23 cellular contexts compared by ENCODE assay signal in the genomic region with DNA sequence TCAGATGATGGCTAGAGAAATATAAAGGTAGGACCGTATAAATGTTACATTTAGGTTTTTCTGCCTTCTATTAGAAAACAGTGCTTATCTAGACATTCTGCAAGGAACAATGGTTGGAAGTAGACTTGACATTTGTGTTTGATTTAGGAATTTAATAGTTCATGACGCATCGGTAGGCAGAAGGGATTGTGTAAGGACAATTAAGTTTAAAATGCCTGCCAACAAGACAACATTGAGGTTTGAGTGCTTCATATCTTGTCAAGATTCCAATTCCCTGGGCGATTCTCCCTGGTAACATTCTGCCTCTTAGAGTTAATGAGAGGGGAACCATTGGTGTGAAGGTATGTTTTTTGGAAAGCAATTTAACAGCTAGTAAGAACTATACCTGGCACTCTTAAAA.
DNase-seq lines count a peak whose midpoint lies in the region; ATAC-seq, FAIRE-seq and TF ChIP-seq lines count a peak whose summit lies in the region.
"Had no signal": no experiment of that assay in that cellular context is flagged by ENCODE, and none has a peak within 500 bp of the region (broad histone marks: within the 10 kb centered on the region; RNA-seq: fewer than 3 reads in every experiment).

No MANE protein-coding gene starts in this region.

- peak overlapping the region; percentile 4 for H3K27ac ChIP-seq in cardiac muscle cell
- H3K27ac ChIP-seq in right atrium auricular region: no peak overlapping the region
- no peak overlapping the region for H3K27ac ChIP-seq in astrocyte (ENCODE audit: low read depth, low read length)
- H3K27ac ChIP-seq: PC-9, SJSA1 had no signal

- no peak overlapping the region for H3K27ac Mint-ChIP-seq in astrocyte (ENCODE audit: unreplicated experiment)
- no peak overlapping the region for H3K27ac Mint-ChIP-seq in activated CD4-positive, alpha-beta memory T cell treated with anti-CD3 and anti-CD28 coated beads for 36 hours
- H3K27ac Mint-ChIP-seq: CD4-positive, CD25-positive, alpha-beta regulatory T cell had no signal

- H3K9me3 Mint-ChIP-seq in astrocyte (ENCODE audit: unreplicated experiment): peaks cover 2% of the 10 kb centered on the region
- H3K9me3 Mint-ChIP-seq in activated CD4-positive, alpha-beta memory T cell treated with anti-CD3 and anti-CD28 coated beads for 36 hours: no peaks in the 10 kb centered on the region

- H3K9me3 ChIP-seq in cardiac muscle cell (ENCODE audit: low read depth) (no peaks in the 10 kb centered on the region), right atrium auricular region (no peaks in the 10 kb centered on the region), astrocyte (ENCODE audit: insufficient read depth, low read depth, low read length) (no peaks in the 10 kb centered on the region)
- H3K9me3 ChIP-seq: Caco-2, SJSA1 had no signal

- TF ChIP-seq CTCF in cardiac muscle cell (IDR thresholded peaks at IDR 0.05; ENCODE audit: low read depth, low read length) (no peak), right atrium auricular region (IDR thresholded peaks at IDR 0.05) (no peak), astrocyte (IDR thresholded peaks at IDR 0.05; ENCODE audit: insufficient read depth, low read depth, low read length) (no peak)

- POLR2A ChIA-PET in activated CD4-positive, alpha-beta memory T cell treated with anti-CD3 and anti-CD28 coated beads for 36 hours (lab: Charles Lee): no interaction called here

- no peak overlapping the region for H3K4me2 ChIP-seq in astrocyte (ENCODE audit: low read length)
- H3K4me2 ChIP-seq: PC-9 had no signal

- H3K4me3 Mint-ChIP-seq in astrocyte (ENCODE audit: unreplicated experiment): no peak overlapping the region
- H3K4me3 Mint-ChIP-seq in activated CD4-positive, alpha-beta memory T cell treated with anti-CD3 and anti-CD28 coated beads for 36 hours: no peak overlapping the region

- no peaks in the 10 kb centered on the region for H3K4me1 Mint-ChIP-seq in astrocyte (ENCODE audit: low read depth, unreplicated experiment)
- H3K4me1 Mint-ChIP-seq in activated CD4-positive, alpha-beta memory T cell treated with anti-CD3 and anti-CD28 coated beads for 36 hours (ENCODE audit: low read depth): no peaks in the 10 kb centered on the region
- H3K4me1 Mint-ChIP-seq: CD4-positive, CD25-positive, alpha-beta regulatory T cell had no signal

- ATAC-seq in GM18909 (IDR thresholded peaks at IDR 0.05; ENCODE audit: poor library complexity, unreplicated experiment): no peak

- H3K4me3 ChIP-seq in cardiac muscle cell (no peak overlapping the region), right atrium auricular region (no peak overlapping the region), astrocyte (ENCODE audit: insufficient read depth, low read depth, low read length) (no peak overlapping the region)
- H3K4me3 ChIP-seq: PC-9, SJSA1 had no signal

- peaks cover 24% of the 10 kb centered on the region for H3K4me1 ChIP-seq in cardiac muscle cell (ENCODE audit: low read depth)
- no peaks in the 10 kb centered on the region for H3K4me1 ChIP-seq in right atrium auricular region
- no peaks in the 10 kb centered on the region for H3K4me1 ChIP-seq in astrocyte (ENCODE audit: insufficient read depth, low read length)
- H3K4me1 ChIP-seq: Caco-2, SJSA1 had no signal

- H4K20me1 ChIP-seq in astrocyte (ENCODE audit: insufficient read depth, low read length): no peaks in the 10 kb centered on the region

- DNase-seq in cardiac muscle cell (ENCODE audit: low read depth in 1 of 2, low spot score in 1 of 2) (peak in 1 of 2 donors; percentile 14), right atrium auricular region (ENCODE audit: low spot score) (no peak), H4 (ENCODE audit: low spot score) (peak; percentile 10), astrocyte (ENCODE audit: low read depth) (no peak), iPS-NIHi11 (ENCODE audit: low spot score) (no peak), occipital lobe (lab: John Stamatoyannopoulos, UW) (no peak)
- no peak for DNase-seq in activated CD4-positive, alpha-beta memory T cell treated with anti-CD3 and anti-CD28 coated beads for 36 hours
- DNase-seq: AML-193; Caco-2; CD4-positive, CD25-positive, alpha-beta regulatory T cell; DMS53; HCEC 1CT; NCI-H1436; NCI-H2029; NCI-H2171; NCI-H446 treated with DMSO at 0.1 percent for 48 hours; NCI-H748 treated with DMSO at 0.1 percent for 48 hours; PC-9 had no signal

- FAIRE-seq in astrocyte (lab: Jason Lieb, UNC): peak; percentile 70
- FAIRE-seq: A204.1, G401.6, GM12892 had no signal

- intact Hi-C loops in activated CD4-positive, alpha-beta memory T cell treated with anti-CD3 and anti-CD28 coated beads for 36 hours (cut with micrococcal nuclease): no loop called here

- CTCF ChIA-PET in activated CD4-positive, alpha-beta memory T cell treated with anti-CD3 and anti-CD28 coated beads for 36 hours (lab: Charles Lee): interaction anchor here (1.1 kb wide), 1 partner anchor 14 kb away, joined by 3 read pairs; no protein-coding TSS in a partner anchor

- no peaks in the 10 kb centered on the region for H3K79me2 ChIP-seq in astrocyte (ENCODE audit: insufficient read depth, low read length)

- H3K36me3 ChIP-seq in cardiac muscle cell: no peaks in the 10 kb centered on the region
- H3K36me3 ChIP-seq in right atrium auricular region: no peaks in the 10 kb centered on the region
- H3K36me3 ChIP-seq in astrocyte (ENCODE audit: insufficient read depth, low read length): no peaks in the 10 kb centered on the region
- H3K36me3 ChIP-seq: SJSA1 had no signal

- no peaks in the 10 kb centered on the region for H3K27me3 ChIP-seq in cardiac muscle cell
- H3K27me3 ChIP-seq in right atrium auricular region: no peaks in the 10 kb centered on the region
- no peaks in the 10 kb centered on the region for H3K27me3 ChIP-seq in astrocyte (ENCODE audit: insufficient read depth, low read length)
- H3K27me3 ChIP-seq: SJSA1 had no signal

- peaks cover 49% of the 10 kb centered on the region for H3K27me3 Mint-ChIP-seq in astrocyte (ENCODE audit: low read depth, unreplicated experiment)
- H3K27me3 Mint-ChIP-seq in activated CD4-positive, alpha-beta memory T cell treated with anti-CD3 and anti-CD28 coated beads for 36 hours: no peaks in the 10 kb centered on the region
- H3K27me3 Mint-ChIP-seq: CD4-positive, CD25-positive, alpha-beta regulatory T cell had no signal

- H2AFZ ChIP-seq in astrocyte (ENCODE audit: low read depth, low read length): no peak overlapping the region
- H2AFZ ChIP-seq: PC-9 had no signal

- H3K9ac ChIP-seq in astrocyte (ENCODE audit: low read length): no peak overlapping the region

- H3K36me3 Mint-ChIP-seq in astrocyte (ENCODE audit: low read depth, unreplicated experiment): no peaks in the 10 kb centered on the region
- no peaks in the 10 kb centered on the region for H3K36me3 Mint-ChIP-seq in activated CD4-positive, alpha-beta memory T cell treated with anti-CD3 and anti-CD28 coated beads for 36 hours
- H3K36me3 Mint-ChIP-seq: CD4-positive, CD25-positive, alpha-beta regulatory T cell had no signal
